Comparison of ENCODE assay signal across 1 cellular context in the genomic region with DNA sequence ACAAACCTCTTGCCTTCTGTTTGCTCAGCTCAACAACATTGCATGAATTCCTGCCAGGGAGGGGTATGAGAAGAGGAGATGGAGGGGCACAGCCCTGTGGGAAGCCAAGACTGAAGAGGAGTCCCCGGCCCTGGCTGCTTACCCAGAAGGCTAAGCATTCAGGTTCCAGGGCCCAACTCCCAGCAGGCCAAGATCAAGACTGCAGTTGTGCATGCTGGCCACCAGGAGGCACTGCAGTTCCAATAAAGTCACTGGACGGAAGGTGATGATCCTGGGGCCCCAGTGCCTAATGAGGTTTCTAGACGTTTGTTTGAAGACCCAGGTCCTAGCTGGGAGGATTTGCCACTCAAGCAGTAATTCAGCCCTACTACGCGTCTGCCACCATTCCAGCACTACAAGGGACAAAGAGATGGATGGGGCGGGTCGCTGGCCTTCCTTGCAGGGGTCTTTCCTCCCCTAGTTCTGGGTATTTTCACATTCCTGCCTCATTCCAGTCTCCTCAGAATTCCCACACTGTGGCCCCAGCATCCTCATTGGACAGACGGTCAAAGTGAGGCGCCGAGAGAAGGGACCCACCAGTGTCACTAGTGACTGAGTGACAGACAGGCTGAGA.
TF ChIP-seq lines count a peak whose summit lies in the region.

No MANE protein-coding gene starts in this region.

TF ChIP-seq in HCT116, 20 proteins besides CTCF, POLR2A, EP300 and RAD21 (continued from another document):
- no peak; the same call in 1 of the 2 replicates for TF ChIP-seq ZFX (IDR thresholded peaks at IDR 0.05)
- no peak for TF ChIP-seq EZH2phosphoT487 (IDR thresholded peaks at IDR 0.05; ENCODE audit: borderline replicate concordance)
- TF ChIP-seq, protein P1, sequence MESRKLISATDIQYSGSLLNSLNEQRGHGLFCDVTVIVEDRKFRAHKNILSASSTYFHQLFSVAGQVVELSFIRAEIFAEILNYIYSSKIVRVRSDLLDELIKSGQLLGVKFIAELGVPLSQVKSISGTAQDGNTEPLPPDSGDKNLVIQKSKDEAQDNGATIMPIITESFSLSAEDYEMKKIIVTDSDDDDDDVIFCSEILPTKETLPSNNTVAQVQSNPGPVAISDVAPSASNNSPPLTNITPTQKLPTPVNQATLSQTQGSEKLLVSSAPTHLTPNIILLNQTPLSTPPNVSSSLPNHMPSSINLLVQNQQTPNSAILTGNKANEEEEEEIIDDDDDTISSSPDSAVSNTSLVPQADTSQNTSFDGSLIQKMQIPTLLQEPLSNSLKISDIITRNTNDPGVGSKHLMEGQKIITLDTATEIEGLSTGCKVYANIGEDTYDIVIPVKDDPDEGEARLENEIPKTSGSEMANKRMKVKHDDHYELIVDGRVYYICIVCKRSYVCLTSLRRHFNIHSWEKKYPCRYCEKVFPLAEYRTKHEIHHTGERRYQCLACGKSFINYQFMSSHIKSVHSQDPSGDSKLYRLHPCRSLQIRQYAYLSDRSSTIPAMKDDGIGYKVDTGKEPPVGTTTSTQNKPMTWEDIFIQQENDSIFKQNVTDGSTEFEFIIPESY (IDR thresholded peaks at IDR 0.05; ENCODE audit: extremely low read depth, insufficient replicate concordance, low read length): no peak
- no peak for TF ChIP-seq EGR1 (IDR thresholded peaks at IDR 0.05; ENCODE audit: low read depth)
- TF ChIP-seq ZNF274 (IDR thresholded peaks at IDR 0.05; ENCODE audit: low read depth, low read length): no peak
- no peak for TF ChIP-seq POLR2AphosphoS5 (IDR thresholded peaks at IDR 0.05; ENCODE audit: low read depth, low read length)
- TF ChIP-seq EZH2 (IDR thresholded peaks at IDR 0.05): no peak
- no peak for TF ChIP-seq JUND (IDR thresholded peaks at IDR 0.05)
- TF ChIP-seq, protein P2, sequence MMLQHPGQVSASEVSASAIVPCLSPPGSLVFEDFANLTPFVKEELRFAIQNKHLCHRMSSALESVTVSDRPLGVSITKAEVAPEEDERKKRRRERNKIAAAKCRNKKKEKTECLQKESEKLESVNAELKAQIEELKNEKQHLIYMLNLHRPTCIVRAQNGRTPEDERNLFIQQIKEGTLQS (IDR thresholded peaks at IDR 0.05): no peak
